ENCODE assay signal across 1 cellular context in the genomic region with DNA sequence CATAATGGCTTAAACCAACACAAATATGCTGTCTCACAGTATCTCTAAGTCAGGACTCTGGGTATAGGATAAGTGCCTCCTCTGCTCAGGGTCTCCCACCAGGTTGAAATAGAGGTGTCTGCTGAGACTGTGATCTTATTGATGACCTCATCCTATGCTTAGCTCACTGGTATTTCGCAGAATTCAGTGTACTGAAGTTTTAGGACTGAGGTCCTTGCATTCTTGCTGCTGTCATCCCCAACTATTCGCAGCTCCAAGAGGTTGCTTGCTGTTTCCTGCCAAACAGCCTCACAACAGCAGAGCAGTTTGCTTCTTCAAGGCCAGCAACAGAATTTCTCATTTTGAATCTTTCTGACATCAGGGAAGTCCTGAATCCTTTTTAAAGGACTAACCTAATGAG.
TF ChIP-seq lines count a peak whose summit lies in the region.

No MANE protein-coding gene starts in this region.

TF ChIP-seq in WTC11, 78 proteins besides CTCF, POLR2A, EP300 and RAD21 (continued from another document):
- TF ChIP-seq STAT6 (CRISPR knock-in tag; conservative IDR thresholded peaks at IDR 0.05; ENCODE audit: low read depth) = no peak
- TF ChIP-seq JUN (CRISPR knock-in tag; IDR thresholded peaks at IDR 0.05) = no peak
- TF ChIP-seq, protein P1, sequence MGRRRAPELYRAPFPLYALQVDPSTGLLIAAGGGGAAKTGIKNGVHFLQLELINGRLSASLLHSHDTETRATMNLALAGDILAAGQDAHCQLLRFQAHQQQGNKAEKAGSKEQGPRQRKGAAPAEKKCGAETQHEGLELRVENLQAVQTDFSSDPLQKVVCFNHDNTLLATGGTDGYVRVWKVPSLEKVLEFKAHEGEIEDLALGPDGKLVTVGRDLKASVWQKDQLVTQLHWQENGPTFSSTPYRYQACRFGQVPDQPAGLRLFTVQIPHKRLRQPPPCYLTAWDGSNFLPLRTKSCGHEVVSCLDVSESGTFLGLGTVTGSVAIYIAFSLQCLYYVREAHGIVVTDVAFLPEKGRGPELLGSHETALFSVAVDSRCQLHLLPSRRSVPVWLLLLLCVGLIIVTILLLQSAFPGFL (CRISPR knock-in tag; IDR thresholded peaks at IDR 0.05; ENCODE audit: borderline replicate concordance) = no peak
- no peak for TF ChIP-seq TCF7 (CRISPR knock-in tag; IDR thresholded peaks at IDR 0.05; ENCODE audit: low read depth)
- no peak for TF ChIP-seq SP1 (CRISPR knock-in tag; conservative IDR thresholded peaks at IDR 0.05)
